In genomic region chr13:102729560-102730275, GRCh38 we compare ENCODE assay signal across 10 cellular contexts. TPM values are rescaled to one million over a fixed set of nuclear protein-coding genes. Genes with fewer than 3 reads are reported as not detected.
DNase-seq lines count a peak whose midpoint lies in the region; ATAC-seq and TF ChIP-seq lines count a peak whose summit lies in the region.
"Had no signal": no experiment of that assay in that cellular context is flagged by ENCODE, and none has a peak within 500 bp of the region (broad histone marks: within the 10 kb centered on the region; RNA-seq: fewer than 3 reads in every experiment).

No MANE protein-coding gene starts in this region.

- POLR2A ChIA-PET in activated CD8-positive, alpha-beta T cell treated with anti-CD3 and anti-CD28 coated beads for 36 hours (lab: Charles Lee) = no interaction called here
- POLR2A ChIA-PET in activated CD8-positive, alpha-beta T cell treated with anti-CD3 and anti-CD28 coated beads, Interleukin-2, amount 10 ng/mL, durations not matched to agents 7 days and 5 days (lab: Charles Lee) = no interaction called here

- H3K9me3 Mint-ChIP-seq in activated CD8-positive, alpha-beta T cell treated with anti-CD3 and anti-CD28 coated beads for 36 hours = no peaks in the 10 kb centered on the region
- no peaks in the 10 kb centered on the region for H3K9me3 Mint-ChIP-seq in activated CD8-positive, alpha-beta T cell treated with anti-CD3 and anti-CD28 coated beads, Interleukin-2, amount 10 ng/mL, durations not matched to agents 7 days and 5 days (ENCODE audit: insufficient read depth)

- peaks cover 4% of the 10 kb centered on the region for H3K27me3 Mint-ChIP-seq in activated CD8-positive, alpha-beta T cell treated with anti-CD3 and anti-CD28 coated beads for 36 hours
- H3K27me3 Mint-ChIP-seq in activated CD8-positive, alpha-beta T cell treated with anti-CD3 and anti-CD28 coated beads, Interleukin-2, amount 10 ng/mL, durations not matched to agents 7 days and 5 days (ENCODE audit: low read depth) = peaks cover 26% of the 10 kb centered on the region

- DNase-seq in activated CD8-positive, alpha-beta T cell treated with anti-CD3 and anti-CD28 coated beads for 36 hours = no peak
- no peak for DNase-seq in activated CD8-positive, alpha-beta T cell treated with anti-CD3 and anti-CD28 coated beads, Interleukin-2, amount 10 ng/mL, durations not matched to agents 7 days and 5 days
- DNase-seq in OCI-M1 (lab: John Stamatoyannopoulos, UW) (peak; percentile 79), smooth muscle cell of the brain vasculature (ENCODE audit: low read depth, low spot score) (peak; percentile 43), GM10266 (ENCODE audit: extremely low spot score) (no peak), SW 1271 (lab: John Stamatoyannopoulos, UW) (no peak)
- DNase-seq: activated CD8-positive, alpha-beta memory T cell treated with anti-CD3 and anti-CD28 coated beads, Interleukin-2, amount 50 U/mL, for 4 hours had no signal

- CTCF ChIA-PET in activated CD8-positive, alpha-beta T cell treated with anti-CD3 and anti-CD28 coated beads for 36 hours (lab: Charles Lee) = no interaction called here
- CTCF ChIA-PET in activated CD8-positive, alpha-beta T cell treated with anti-CD3 and anti-CD28 coated beads, Interleukin-2, amount 10 ng/mL, durations not matched to agents 7 days and 5 days (lab: Charles Lee) = no interaction called here

- intact Hi-C loops in activated CD8-positive, alpha-beta T cell treated with anti-CD3 and anti-CD28 coated beads for 36 hours (cut with micrococcal nuclease) = no loop called here

- H3K4me1 Mint-ChIP-seq in activated CD8-positive, alpha-beta T cell treated with anti-CD3 and anti-CD28 coated beads for 36 hours (ENCODE audit: low read depth) = no peaks in the 10 kb centered on the region
- H3K4me1 Mint-ChIP-seq in activated CD8-positive, alpha-beta T cell treated with anti-CD3 and anti-CD28 coated beads, Interleukin-2, amount 10 ng/mL, durations not matched to agents 7 days and 5 days (ENCODE audit: low read depth) = peaks cover 3% of the 10 kb centered on the region

- H3K27ac Mint-ChIP-seq in activated CD8-positive, alpha-beta T cell treated with anti-CD3 and anti-CD28 coated beads for 36 hours = no peak overlapping the region
- no peak overlapping the region for H3K27ac Mint-ChIP-seq in activated CD8-positive, alpha-beta T cell treated with anti-CD3 and anti-CD28 coated beads, Interleukin-2, amount 10 ng/mL, durations not matched to agents 7 days and 5 days

- no peaks in the 10 kb centered on the region for H3K36me3 Mint-ChIP-seq in activated CD8-positive, alpha-beta T cell treated with anti-CD3 and anti-CD28 coated beads for 36 hours (ENCODE audit: low read depth)
- no peaks in the 10 kb centered on the region for H3K36me3 Mint-ChIP-seq in activated CD8-positive, alpha-beta T cell treated with anti-CD3 and anti-CD28 coated beads, Interleukin-2, amount 10 ng/mL, durations not matched to agents 7 days and 5 days (ENCODE audit: low read depth)

- ATAC-seq in activated CD8-positive, alpha-beta T cell treated with anti-CD3 and anti-CD28 coated beads for 36 hours = peak; percentile 27
- no peak for ATAC-seq in activated CD8-positive, alpha-beta T cell treated with anti-CD3 and anti-CD28 coated beads, Interleukin-2, amount 10 ng/mL, durations not matched to agents 7 days and 5 days
- ATAC-seq in esophagus mucosa (peak; percentile 62), GM18868 (IDR thresholded peaks at IDR 0.05; ENCODE audit: unreplicated experiment) (no peak)

- TF ChIP-seq CTCF in activated CD8-positive, alpha-beta T cell treated with anti-CD3 and anti-CD28 coated beads for 36 hours (IDR thresholded peaks at IDR 0.05) = no peak
- TF ChIP-seq CTCF in GM10266 (IDR thresholded peaks at IDR 0.05; ENCODE audit: control insufficient read depth, insufficient read depth, low read depth, missing control alignments) = no peak

- H3K4me3 Mint-ChIP-seq in activated CD8-positive, alpha-beta T cell treated with anti-CD3 and anti-CD28 coated beads for 36 hours = no peak overlapping the region
- no peak overlapping the region for H3K4me3 Mint-ChIP-seq in activated CD8-positive, alpha-beta T cell treated with anti-CD3 and anti-CD28 coated beads, Interleukin-2, amount 10 ng/mL, durations not matched to agents 7 days and 5 days

RNA-seq across cellular contexts. Expression of gene METTL21C, which starts 34.9 kb away (rescaled TPM):
- total RNA-seq in activated CD8-positive, alpha-beta T cell treated with anti-CD3 and anti-CD28 coated beads for 36 hours = not detected
- total RNA-seq in activated CD8-positive, alpha-beta T cell treated with anti-CD3 and anti-CD28 coated beads, Interleukin-2, amount 10 ng/mL, durations not matched to agents 7 days and 5 days = not detected
- total RNA-seq in esophagus mucosa = not detected
- total RNA-seq: mononuclear cell had no signal

RNA-seq across cellular contexts. Expression of gene TEX30, which starts 43.9 kb away (rescaled TPM):
- 10 to 100 TPM; 30.5 to 32.8 TPM for total RNA-seq in activated CD8-positive, alpha-beta T cell treated with anti-CD3 and anti-CD28 coated beads for 36 hours
- total RNA-seq in activated CD8-positive, alpha-beta T cell treated with anti-CD3 and anti-CD28 coated beads, Interleukin-2, amount 10 ng/mL, durations not matched to agents 7 days and 5 days = 10 to 100 TPM; 40.1 to 43.3 TPM
- total RNA-seq in esophagus mucosa = 7.9 TPM

Comparison
In these comparisons a context has a peak if more than half of its experiments do, and no peak if none do; other contexts are left out.
1. ATAC-seq: peak in activated CD8-positive, alpha-beta T cell treated with anti-CD3 and anti-CD28 coated beads for 36 hours (single experiment) and esophagus mucosa (single experiment); none in activated CD8-positive, alpha-beta T cell treated with anti-CD3 and anti-CD28 coated beads, Interleukin-2, amount 10 ng/mL, durations not matched to agents 7 days and 5 days (single experiment) and GM18868 (single experiment).
2. DNase-seq: peak in OCI-M1 (single experiment) and smooth muscle cell of the brain vasculature (single experiment); none in activated CD8-positive, alpha-beta T cell treated with anti-CD3 and anti-CD28 coated beads for 36 hours (single experiment), activated CD8-positive, alpha-beta T cell treated with anti-CD3 and anti-CD28 coated beads, Interleukin-2, amount 10 ng/mL, durations not matched to agents 7 days and 5 days (single experiment), GM10266 (single experiment) and SW 1271 (0 of 2).